ENCODE assay signal across 18 cellular contexts in the genomic region with DNA sequence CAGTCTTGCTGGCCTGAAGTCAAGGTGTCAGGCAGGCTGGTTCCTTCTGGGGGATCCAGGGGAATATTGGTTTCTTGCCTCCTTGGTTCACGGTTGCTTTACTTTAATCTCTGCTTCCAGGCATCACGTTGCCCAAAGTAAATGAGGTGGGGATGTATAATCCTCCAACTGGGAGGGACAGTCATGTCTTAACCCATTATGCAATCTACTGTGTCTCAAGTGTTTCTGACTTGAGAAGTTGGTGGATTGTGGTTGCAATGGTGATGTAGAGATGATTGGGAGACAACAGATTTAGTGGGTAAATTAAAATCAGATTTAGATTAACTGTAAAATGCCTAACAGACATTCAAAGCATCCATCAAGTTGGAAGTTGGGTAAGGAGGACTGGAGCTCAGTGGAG.
"Had no signal": no experiment of that assay in that cellular context is flagged by ENCODE, and none has a peak within 500 bp of the region (broad histone marks: within the 10 kb centered on the region; RNA-seq: fewer than 3 reads in every experiment).

No MANE protein-coding gene starts in this region.

- H3K27ac Mint-ChIP-seq: activated CD4-positive, alpha-beta T cell treated with anti-CD3 and anti-CD28 coated beads, Interleukin-2, amount 10 ng/mL, durations not matched to agents 7 days and 5 days; activated CD8-positive, alpha-beta T cell treated with anti-CD3 and anti-CD28 coated beads, Interleukin-2, amount 10 ng/mL, durations not matched to agents 7 days and 5 days; activated naive CD4-positive, alpha-beta T cell treated with anti-CD3 and anti-CD28 coated beads for 36 hours; activated T-cell treated with anti-CD3 and anti-CD28 coated beads, Interleukin-2, amount 50 U/mL, for 24 hours; brain; endodermal cell; mesothelial cell of epicardium; progenitor cell of endocrine pancreas had no signal

- H3K27me3 ChIP-seq: gastrocnemius medialis, stomach had no signal

- H3K4me1 ChIP-seq: gastrocnemius medialis had no signal

- H3K4me1 Mint-ChIP-seq: brain, mesothelial cell of epicardium had no signal

- H3K27me3 Mint-ChIP-seq: progenitor cell of endocrine pancreas had no signal

- DNase-seq: activated CD4-positive, alpha-beta T cell treated with anti-CD3 and anti-CD28 coated beads, Interleukin-2, amount 10 ng/mL, durations not matched to agents 7 days and 5 days; activated CD8-positive, alpha-beta T cell treated with anti-CD3 and anti-CD28 coated beads, Interleukin-2, amount 10 ng/mL, durations not matched to agents 7 days and 5 days; activated naive CD4-positive, alpha-beta T cell treated with anti-CD3 and anti-CD28 coated beads for 36 hours; activated T-cell treated with anti-CD3 and anti-CD28 coated beads, Interleukin-2, amount 50 U/mL, for 24 hours; caudate nucleus; endodermal cell; gastrocnemius medialis; head of caudate nucleus; kidney; stimulated activated CD4-positive, alpha-beta T cell treated with anti-CD3 and anti-CD28 coated beads, Interleukin-4, amount 100 ng/mL, for 1 hour; stomach; T1000; trophoblast cell had no signal

- H3K27ac ChIP-seq: gastrocnemius medialis, stomach had no signal

- H3K4me3 Mint-ChIP-seq: activated CD4-positive, alpha-beta T cell treated with anti-CD3 and anti-CD28 coated beads, Interleukin-2, amount 10 ng/mL, durations not matched to agents 7 days and 5 days; activated CD8-positive, alpha-beta T cell treated with anti-CD3 and anti-CD28 coated beads, Interleukin-2, amount 10 ng/mL, durations not matched to agents 7 days and 5 days; activated naive CD4-positive, alpha-beta T cell treated with anti-CD3 and anti-CD28 coated beads for 36 hours; activated T-cell treated with anti-CD3 and anti-CD28 coated beads, Interleukin-2, amount 50 U/mL, for 24 hours; brain; endodermal cell; mesothelial cell of epicardium had no signal

- H3K36me3 ChIP-seq: gastrocnemius medialis, stomach had no signal

- H3K4me3 ChIP-seq: gastrocnemius medialis, stomach had no signal

- ATAC-seq: activated CD4-positive, CD25-positive, alpha-beta regulatory T cell treated with anti-CD3 and anti-CD28 coated beads, Interleukin-2, amount 50 U/mL, for 24 hours; activated CD8-positive, alpha-beta T cell treated with anti-CD3 and anti-CD28 coated beads, Interleukin-2, amount 10 ng/mL, durations not matched to agents 7 days and 5 days; gastrocnemius medialis; left lobe of liver had no signal

- H3K9me3 ChIP-seq: stomach had no signal
